ENCODE assay signal across 15 cellular contexts in the genomic region with DNA sequence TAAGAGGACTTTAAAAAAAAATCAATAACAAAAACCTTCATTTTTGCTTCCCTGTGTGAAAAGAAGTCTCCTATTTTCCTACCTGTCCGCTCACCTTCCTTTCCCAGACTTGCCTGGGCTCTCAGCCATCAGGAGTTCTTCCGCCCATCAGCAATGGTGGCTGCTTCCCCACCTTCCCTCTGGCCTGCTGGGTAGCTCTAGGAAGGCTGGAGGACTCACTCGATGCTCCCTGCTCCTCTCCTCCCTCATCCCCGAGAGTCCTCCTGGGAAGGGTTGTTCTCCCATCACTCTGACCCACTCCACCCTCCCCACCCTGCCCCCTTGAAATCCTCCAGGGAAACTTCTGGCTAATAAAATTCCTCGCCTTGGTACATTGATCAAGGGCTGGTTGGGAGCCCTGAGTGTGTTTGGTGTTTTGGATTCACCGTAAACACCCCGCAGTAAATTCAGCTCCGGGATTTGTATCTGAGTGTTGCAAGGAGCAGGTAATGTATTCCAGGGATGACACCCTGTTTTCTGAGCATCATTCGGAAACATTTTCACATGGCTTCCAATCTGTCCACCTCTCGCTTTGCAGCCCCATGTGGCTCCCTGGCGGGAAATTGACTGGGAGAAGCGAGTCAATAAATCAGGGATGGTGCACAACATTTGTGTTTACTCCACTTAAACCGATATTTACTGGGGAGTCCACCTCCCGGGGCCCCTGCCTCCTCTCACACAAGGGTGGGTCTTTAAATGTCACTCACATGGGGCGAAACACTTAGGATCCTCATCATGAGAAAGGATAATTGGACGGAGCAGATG.
DNase-seq lines count a peak whose midpoint lies in the region; ATAC-seq and TF ChIP-seq lines count a peak whose summit lies in the region.
"Had no signal": no experiment of that assay in that cellular context is flagged by ENCODE, and none has a peak within 500 bp of the region (broad histone marks: within the 10 kb centered on the region; RNA-seq: fewer than 3 reads in every experiment).

No MANE protein-coding gene starts in this region.

- H3K36me3 ChIP-seq in GM23338 (ENCODE audit: insufficient read depth): no peaks in the 10 kb centered on the region; the same call in 1 of the 2 replicates
- H3K36me3 ChIP-seq in HCT116 (ENCODE audit: control insufficient read depth in 1 of 2, insufficient read depth in 2 of 2, low read length in 2 of 2): no peaks in the 10 kb centered on the region
- no peaks in the 10 kb centered on the region for H3K36me3 ChIP-seq in trophoblast cell (ENCODE audit: control insufficient read depth in 1 of 2, insufficient read depth in 2 of 2, low read length in 2 of 2)
- H3K36me3 ChIP-seq in WERI-Rb-1: no peaks in the 10 kb centered on the region
- H3K36me3 ChIP-seq: Peyer's patch had no signal

- H3K27ac ChIP-seq in GM23338 (ENCODE audit: low read depth): peak overlapping the region; percentile 94; the same call in 1 of the 2 replicates
- H3K27ac ChIP-seq in HCT116 (ENCODE audit: low read depth, low read length): no peak overlapping the region
- H3K27ac ChIP-seq in RWPE1: no peak overlapping the region
- H3K27ac ChIP-seq in trophoblast cell (ENCODE audit: low read depth, low read length): no peak overlapping the region
- no peak overlapping the region for H3K27ac ChIP-seq in WERI-Rb-1
- H3K27ac ChIP-seq: Peyer's patch had no signal

- intact Hi-C loops in HCT116 (cut with micrococcal nuclease): no loop called here
- intact Hi-C loops in head of caudate nucleus (cut with DNase I): no loop called here

- H3K36me3 Mint-ChIP-seq in GM23338 (ENCODE audit: low read depth): peaks cover 8% of the 10 kb centered on the region; the same call in 2 of the 3 replicates
- H3K36me3 Mint-ChIP-seq: CD8-positive, alpha-beta T cell had no signal

- POLR2A ChIA-PET in HCT116 (lab: Charles Lee) (no interaction called here), RWPE1 (lab: Yijun Ruan, JAX; ENCODE audit: low non-redundant PET) (no interaction called here)

- H3K27ac Mint-ChIP-seq in GM23338: no peak overlapping the region
- H3K27ac Mint-ChIP-seq: CD8-positive, alpha-beta T cell; T-helper 17 cell had no signal

- CTCF ChIA-PET in HCT116 (lab: Charles Lee) (interaction anchor here (0.6 to 0.7 kb wide), 2 partner anchors 86 to 321 kb away, joined by 3 read pairs; no protein-coding TSS in a partner anchor), RWPE1 (lab: Yijun Ruan, JAX) (no interaction called here)

- H3K18ac ChIP-seq in trophoblast cell (ENCODE audit: low read length): no peak overlapping the region

- H3K4me3 Mint-ChIP-seq in GM23338: no peak overlapping the region
- H3K4me3 Mint-ChIP-seq: CD8-positive, alpha-beta T cell; T-helper 17 cell had no signal

- H2BK5ac ChIP-seq in trophoblast cell (ENCODE audit: low read depth, low read length, poor library complexity): no peak overlapping the region

- H3K4me1 Mint-ChIP-seq in GM23338: peaks cover 15% of the 10 kb centered on the region
- H3K4me1 Mint-ChIP-seq: T-helper 17 cell had no signal

- H3K27me3 ChIP-seq in GM23338 (ENCODE audit: insufficient read depth): no peaks in the 10 kb centered on the region
- peaks cover 8% of the 10 kb centered on the region; the same call in 1 of the 2 replicates for H3K27me3 ChIP-seq in HCT116 (ENCODE audit: insufficient read depth, low read length)
- H3K27me3 ChIP-seq in trophoblast cell (ENCODE audit: insufficient read depth, low read length): no peaks in the 10 kb centered on the region
- H3K27me3 ChIP-seq in WERI-Rb-1 (ENCODE audit: insufficient read depth, low read depth, severe bottlenecking): no peaks in the 10 kb centered on the region
- H3K27me3 ChIP-seq: Peyer's patch had no signal

- peaks cover 13% of the 10 kb centered on the region for H3K9me3 Mint-ChIP-seq in GM23338
- H3K9me3 Mint-ChIP-seq: CD8-positive, alpha-beta T cell had no signal

- H3K9me2 ChIP-seq in GM23338 (ENCODE audit: insufficient read depth) (0 out of 2 replicates have a peak, but pooled peaks cover 7% of the 10 kb centered on the region), HCT116 (ENCODE audit: insufficient read depth) (no peaks in the 10 kb centered on the region)

- BruUV-seq in HCT116 (replicated peaks; lab: Mats Ljungman, UMichigan): no TSS peak

- no peak overlapping the region for H3K9ac ChIP-seq in HCT116 (ENCODE audit: low read length)
- H3K9ac ChIP-seq in trophoblast cell (ENCODE audit: low read length): no peak overlapping the region

- H3K79me2 ChIP-seq in GM23338 (replicated peaks; ENCODE audit: insufficient read depth) (no peaks in the 10 kb centered on the region), HCT116 (ENCODE audit: insufficient read depth, low read length) (no peaks in the 10 kb centered on the region), trophoblast cell (ENCODE audit: control insufficient read depth, insufficient read depth, low read length, poor library complexity) (no peaks in the 10 kb centered on the region)

- no peak overlapping the region for H3K23ac ChIP-seq in trophoblast cell (ENCODE audit: low read length)

- no peak overlapping the region for H4K8ac ChIP-seq in trophoblast cell (ENCODE audit: low read depth, low read length)

- H3K27me3 Mint-ChIP-seq in GM23338 (ENCODE audit: insufficient read depth, low read depth, poor library complexity): peaks cover 22% of the 10 kb centered on the region

- no peaks in the 10 kb centered on the region for H3K9me3 ChIP-seq in HCT116 (ENCODE audit: control insufficient read depth in 1 of 2, insufficient read depth in 1 of 2, low read depth in 1 of 2, low read length in 2 of 2)
- peaks cover 2% of the 10 kb centered on the region for H3K9me3 ChIP-seq in trophoblast cell (ENCODE audit: insufficient read depth, low read depth, low read length)
- peaks cover 5% of the 10 kb centered on the region for H3K9me3 ChIP-seq in WERI-Rb-1 (ENCODE audit: severe bottlenecking)
- H3K9me3 ChIP-seq: Peyer's patch had no signal

- H3K79me1 ChIP-seq in trophoblast cell (ENCODE audit: low read length): peaks cover 2% of the 10 kb centered on the region

- no peak overlapping the region for H4K12ac ChIP-seq in trophoblast cell (ENCODE audit: low read depth, low read length)

- H3K14ac ChIP-seq in trophoblast cell (ENCODE audit: low read length): no peak overlapping the region

- TF ChIP-seq RAD21 in HCT116 (IDR thresholded peaks at IDR 0.05; ENCODE audit: low read depth): no peak

- H3K4me3 ChIP-seq in GM23338 (no peak overlapping the region), HCT116 (replicated peaks in 1 of 2; ENCODE audit: low read depth in 1 of 2, low read length in 2 of 2) (peak overlapping the region; percentile 12 to 34; a peak in 3 of 4 replicates), trophoblast cell (ENCODE audit: low read depth, low read length) (no peak overlapping the region), WERI-Rb-1 (ENCODE audit: low read depth, low read length) (no peak overlapping the region)
- H3K4me3 ChIP-seq: Peyer's patch had no signal

- H3K4me1 ChIP-seq in GM23338 (ENCODE audit: insufficient read depth) (peaks cover 20% of the 10 kb centered on the region), HCT116 (ENCODE audit: control insufficient read depth in 1 of 2, insufficient read depth in 2 of 2, low read length in 2 of 2) (no peaks in the 10 kb centered on the region), trophoblast cell (ENCODE audit: control insufficient read depth in 1 of 2, insufficient read depth in 2 of 2, low read length in 2 of 2) (peaks cover 9 to 14% of the 10 kb centered on the region in 2 experiments)
- H3K4me1 ChIP-seq: Peyer's patch had no signal

- no peak for ATAC-seq in GM23338
- ATAC-seq in HCT116: peak; percentile 67
- no peak for ATAC-seq in GM21619 (IDR thresholded peaks at IDR 0.05; ENCODE audit: unreplicated experiment)
- ATAC-seq: CD8-positive, alpha-beta T cell; T-helper 17 cell had no signal

- H3K4ac ChIP-seq in trophoblast cell (ENCODE audit: low read depth, low read length): no peak overlapping the region

- no peak overlapping the region for H4K91ac ChIP-seq in trophoblast cell (ENCODE audit: low read depth, low read length)

- H4K20me1 ChIP-seq in GM23338 (replicated peaks; ENCODE audit: insufficient read depth): no peaks in the 10 kb centered on the region
- H4K20me1 ChIP-seq in HCT116 (ENCODE audit: insufficient read depth): no peaks in the 10 kb centered on the region

- H2AFZ ChIP-seq in GM23338: 0 out of 2 replicates have a peak overlapping the region, but pooled peaks have one; percentile 1
- H2AFZ ChIP-seq in HCT116 (ENCODE audit: low read depth, low read length, poor library complexity, severe bottlenecking): peak overlapping the region; percentile 35
- H2AFZ ChIP-seq in trophoblast cell (ENCODE audit: insufficient read depth, low read length, poor library complexity): no peak overlapping the region

- H2BK120ac ChIP-seq in trophoblast cell (ENCODE audit: insufficient read depth, low read length, poor library complexity): no peak overlapping the region

- TF ChIP-seq CTCF in GM23338 (conservative IDR thresholded peaks at IDR 0.05; ENCODE audit: low read depth in 2 of 2): no peak
- TF ChIP-seq CTCF in HCT116 (IDR thresholded peaks at IDR 0.05 in 2 of 3, conservative IDR thresholded peaks at IDR 0.05 in 1 of 3; ENCODE audit: borderline replicate concordance in 1 of 3, insufficient read depth in 1 of 3, low read depth in 2 of 3, low read length in 2 of 3): no peak
- TF ChIP-seq CTCF in RWPE1 (conservative IDR thresholded peaks at IDR 0.05; ENCODE audit: low read depth): no peak
- TF ChIP-seq CTCF in WERI-Rb-1 (IDR thresholded peaks at IDR 0.05; ENCODE audit: low read depth, low read length): no peak

- peak; percentile 44 for TF ChIP-seq POLR2A in HCT116 (IDR thresholded peaks at IDR 0.05; ENCODE audit: borderline replicate concordance, extremely low read depth, insufficient read depth, insufficient read length)

- H3K4me2 ChIP-seq in GM23338 (no peak overlapping the region), HCT116 (ENCODE audit: low read length) (peak overlapping the region; percentile 19; the same call in 1 of the 2 replicates), trophoblast cell (ENCODE audit: low read length) (no peak overlapping the region)

- H2AK5ac ChIP-seq in trophoblast cell (ENCODE audit: low read length): peak overlapping the region; percentile 40

- 0 out of 2 replicates have a peak, but pooled peaks cover 5% of the 10 kb centered on the region for H3F3A ChIP-seq in GM23338 (replicated peaks; ENCODE audit: low read depth)

- RAD21 ChIA-PET in HCT116 (lab: Charles Lee; ENCODE audit: low non-redundant PET in 1 of 2, low total read pairs in 2 of 2, uncharacterized antibody in 2 of 2, unreplicated experiment in 2 of 2): no interaction called here

- H2BK12ac ChIP-seq in trophoblast cell (ENCODE audit: low read length): no peak overlapping the region

- WGBS in trophoblast cell (ENCODE audit: extremely low coverage, insufficient coverage, insufficient read length): no CpG with 5 or more reads among the region's 16 CpGs

- DNase-seq in GM23338 (ENCODE audit: low spot score) (no peak), HCT116 (ENCODE audit: low read depth, low spot score) (peak; percentile 18), RWPE1 (ENCODE audit: low spot score) (peak; percentile 30), trophoblast cell (no peak), WERI-Rb-1 (no peak), head of caudate nucleus (no peak)
- DNase-seq: CD8-positive, alpha-beta T cell; MM.1S; NCI-H1105; NCI-H2029; NCI-H226; SHP77 treated with DMSO at 0.1 percent for 48 hours; T-helper 17 cell had no signal

Comparison
In these comparisons a context has a peak if more than half of its experiments do, and no peak if none do; other contexts are left out.
1. DNase-seq: peak in HCT116 (single experiment) and RWPE1 (single experiment); none in GM23338 (single experiment), trophoblast cell (0 of 2), WERI-Rb-1 (single experiment) and head of caudate nucleus (0 of 42).
2. H3K4me3 ChIP-seq: peak in HCT116 (2 of 2); none in GM23338 (single experiment), trophoblast cell (single experiment) and WERI-Rb-1 (single experiment).